Comparison of ENCODE assay signal across 36 cellular contexts in genomic region chr5:11400312-11400711, GRCh38.
"Had no signal": no experiment of that assay in that cellular context is flagged by ENCODE, and none has a peak within 500 bp of the region (broad histone marks: within the 10 kb centered on the region; RNA-seq: fewer than 3 reads in every experiment).

No MANE protein-coding gene starts in this region.

- H3K27me3 ChIP-seq: adrenal gland, body of pancreas, brain microvascular endothelial cell, breast epithelium, cardiac muscle cell had no signal

- DNase-seq: activated B cell treated with CpG ODN at 0.5 μM for 24 hours; activated CD4-positive, alpha-beta memory T cell treated with anti-CD3 and anti-CD28 coated beads for 36 hours; activated CD4-positive, alpha-beta T cell treated with anti-CD3 and anti-CD28 coated beads for 36 hours; activated CD4-positive, alpha-beta T cell treated with anti-CD3 and anti-CD28 coated beads for 48 hours; activated CD4-positive, alpha-beta T cell treated with anti-CD3 and anti-CD28 coated beads, Interleukin-2, amount 50 U/mL, for 1 hour; activated CD4-positive, alpha-beta T cell treated with anti-CD3 and anti-CD28 coated beads, Interleukin-2, amount 50 U/mL, for 4 hours; activated CD4-positive, CD25-positive, alpha-beta regulatory T cell treated with anti-CD3 and anti-CD28 coated beads, Interleukin-2, amount 50 U/mL, for 72 hours; activated CD8-positive, alpha-beta memory T cell treated with anti-CD3 and anti-CD28 coated beads, Interleukin-2, amount 50 U/mL, for 4 hours; activated CD8-positive, alpha-beta T cell treated with anti-CD3 and anti-CD28 coated beads for 36 hours; activated effector memory CD4-positive, alpha-beta T cell treated with anti-CD3 and anti-CD28 coated beads, Interleukin-2, amount 50 U/mL, for 16 hours; activated gamma-delta T cell treated with Interleukin-2 at 50 U/mL for 16 hours; activated naive CD4-positive, alpha-beta T cell; activated naive CD4-positive, alpha-beta T cell treated with anti-CD3 and anti-CD28 coated beads for 36 hours; activated naive CD4-positive, alpha-beta T cell treated with anti-CD3 and anti-CD28 coated beads, Interleukin-2, amount 50 U/mL, for 16 hours; activated naive CD8-positive, alpha-beta T cell treated with anti-CD3 and anti-CD28 coated beads for 36 hours; activated T-cell treated with anti-CD3 and anti-CD28 coated beads for 4 hours; activated T-cell treated with anti-CD3 and anti-CD28 coated beads, Interleukin-2, amount 50 U/mL, for 1 hour; activated T-cell treated with anti-CD3 and anti-CD28 coated beads, Interleukin-2, amount 50 U/mL, for 4 hours; activated T-cell treated with anti-CD3 and anti-CD28 coated beads, Interleukin-2, amount 50 U/mL, for 72 hours; adrenal gland; amniotic stem cell; aorta; body of pancreas; brain microvascular endothelial cell; caudate nucleus; cerebellar nuclear complex; T-helper 1 cell; T-helper 2 cell; T-helper 9 cell had no signal

- H3K4me1 ChIP-seq: adrenal gland, breast epithelium had no signal

- H3K27ac ChIP-seq: adrenal gland, body of pancreas, brain microvascular endothelial cell, breast epithelium, cardiac muscle cell, VCaP had no signal

- FAIRE-seq: astrocyte, TTC549 had no signal

- H3K9me3 ChIP-seq: adrenal gland, body of pancreas, breast epithelium had no signal

- H3K4me3 ChIP-seq: adrenal gland, body of pancreas, breast epithelium, cardiac muscle cell had no signal

- ATAC-seq: activated CD4-positive, alpha-beta T cell treated with anti-CD3 and anti-CD28 coated beads for 36 hours; activated CD8-positive, alpha-beta T cell treated with anti-CD3 and anti-CD28 coated beads for 36 hours; activated naive CD4-positive, alpha-beta T cell treated with anti-CD3 and anti-CD28 coated beads, Interleukin-2, amount 50 U/mL, for 72 hours; activated T-cell treated with anti-CD3 and anti-CD28 coated beads, Interleukin-2, amount 50 U/mL, for 4 hours; activated T-cell treated with anti-CD3 and anti-CD28 coated beads, Interleukin-2, amount 50 U/mL, for 72 hours; activated T-helper 17 cell treated with anti-CD3 and anti-CD28 coated beads, Interleukin-2, amount 50 U/mL, for 72 hours; body of pancreas had no signal

- H3K36me3 ChIP-seq: adrenal gland, brain microvascular endothelial cell, breast epithelium, cardiac muscle cell had no signal
